ENCODE assay signal across 15 cellular contexts in genomic region chr3:168951884-168952283, GRCh38.
"Had no signal": no experiment of that assay in that cellular context is flagged by ENCODE, and none has a peak within 500 bp of the region (broad histone marks: within the 10 kb centered on the region; RNA-seq: fewer than 3 reads in every experiment).

No MANE protein-coding gene starts in this region.

- H3K36me3 Mint-ChIP-seq: naive thymus-derived CD4-positive, alpha-beta T cell; type B pancreatic cell had no signal

- H3K4me3 Mint-ChIP-seq: activated B cell treated with CpG ODN at 0.5 μM for 24 hours; activated CD4-positive, alpha-beta T cell treated with anti-CD3 and anti-CD28 coated beads, Interleukin-2, amount 10 ng/mL, durations not matched to agents 7 days and 5 days; activated naive CD4-positive, alpha-beta T cell treated with anti-CD3 and anti-CD28 coated beads for 36 hours; activated T-helper 17 cell treated with anti-CD3 and anti-CD28 coated beads, Interleukin-2, amount 50 U/mL, for 72 hours; naive thymus-derived CD4-positive, alpha-beta T cell; type B pancreatic cell had no signal

- H3K4me1 Mint-ChIP-seq: activated B cell treated with CpG ODN at 0.5 μM for 24 hours; activated CD4-positive, alpha-beta T cell treated with anti-CD3 and anti-CD28 coated beads, Interleukin-2, amount 10 ng/mL, durations not matched to agents 7 days and 5 days; activated T-helper 17 cell treated with anti-CD3 and anti-CD28 coated beads, Interleukin-2, amount 50 U/mL, for 72 hours; naive thymus-derived CD4-positive, alpha-beta T cell had no signal

- H3K27me3 Mint-ChIP-seq: activated B cell treated with CpG ODN at 0.5 μM for 24 hours; activated CD4-positive, alpha-beta T cell treated with anti-CD3 and anti-CD28 coated beads, Interleukin-2, amount 10 ng/mL, durations not matched to agents 7 days and 5 days; activated T-helper 17 cell treated with anti-CD3 and anti-CD28 coated beads, Interleukin-2, amount 50 U/mL, for 72 hours; naive thymus-derived CD4-positive, alpha-beta T cell; type B pancreatic cell had no signal

- H3K27ac Mint-ChIP-seq: activated B cell treated with CpG ODN at 0.5 μM for 24 hours; activated CD4-positive, alpha-beta T cell treated with anti-CD3 and anti-CD28 coated beads, Interleukin-2, amount 10 ng/mL, durations not matched to agents 7 days and 5 days; activated naive CD4-positive, alpha-beta T cell treated with anti-CD3 and anti-CD28 coated beads for 36 hours; activated T-helper 17 cell treated with anti-CD3 and anti-CD28 coated beads, Interleukin-2, amount 50 U/mL, for 72 hours; naive thymus-derived CD4-positive, alpha-beta T cell; type B pancreatic cell had no signal

- H3K9me3 Mint-ChIP-seq: activated B cell treated with CpG ODN at 0.5 μM for 24 hours; activated naive CD4-positive, alpha-beta T cell treated with anti-CD3 and anti-CD28 coated beads for 36 hours had no signal

- ATAC-seq: activated T-helper 17 cell treated with anti-CD3 and anti-CD28 coated beads, Interleukin-2, amount 50 U/mL, for 72 hours; left colon; naive thymus-derived CD4-positive, alpha-beta T cell; psoas muscle; sciatic nerve had no signal

- DNase-seq: activated B cell treated with CpG ODN at 0.5 μM for 24 hours; activated CD4-positive, alpha-beta T cell treated with anti-CD3 and anti-CD28 coated beads, Interleukin-2, amount 10 ng/mL, durations not matched to agents 7 days and 5 days; activated naive CD4-positive, alpha-beta T cell treated with anti-CD3 and anti-CD28 coated beads for 36 hours; activated T-cell treated with anti-CD3 and anti-CD28 coated beads for 4 hours; colonic mucosa; effector CD8-positive, alpha-beta T cell; hypothalamus; left colon; naive thymus-derived CD4-positive, alpha-beta T cell; psoas muscle; stimulated activated naive CD4-positive, alpha-beta T cell; T-helper 1 cell had no signal
